Comparison of ENCODE assay signal across 9 cellular contexts in genomic region chr20:2504803-2505202, GRCh38. TPM values are rescaled to one million over a fixed set of nuclear protein-coding genes. Genes with fewer than 3 reads are reported as not detected.
"Had no signal": no experiment of that assay in that cellular context is flagged by ENCODE, and none has a peak within 500 bp of the region (broad histone marks: within the 10 kb centered on the region; RNA-seq: fewer than 3 reads in every experiment).

No MANE protein-coding gene starts in this region.

RNA-seq across cellular contexts. Expression of gene TMC2, which starts 31.6 kb away (rescaled TPM):
- total RNA-seq: OCI-LY7, PC-3, PC-9, Right ventricle myocardium superior, RPMI7951, SJSA1, SK-MEL-5, T-cell had no signal
- polyA plus RNA-seq: SK-N-SH had no signal
